ENCODE assay signal across 17 cellular contexts in genomic region chr2:220446106-220446712, GRCh38.
A peak's percentile ranks its signal among the peaks of the same experiment; 100 is the strongest.
DNase-seq lines count a peak whose midpoint lies in the region; ATAC-seq and TF ChIP-seq lines count a peak whose summit lies in the region.
"Had no signal": no experiment of that assay in that cellular context is flagged by ENCODE, and none has a peak within 500 bp of the region (broad histone marks: within the 10 kb centered on the region; RNA-seq: fewer than 3 reads in every experiment).

No MANE protein-coding gene starts in this region.

- H3K4me2 ChIP-seq in IMR-90 (ENCODE audit: low read depth, low read length): no peak overlapping the region
- no peak overlapping the region for H3K4me2 ChIP-seq in trophoblast cell (ENCODE audit: low read length)
- H3K4me2 ChIP-seq: A549, BLaER1, KMS-11 had no signal

- no peaks in the 10 kb centered on the region for H3K36me3 ChIP-seq in BE2C
- H3K36me3 ChIP-seq in IMR-90 (ENCODE audit: control insufficient read depth, insufficient read depth, low read length): no peaks in the 10 kb centered on the region
- H3K36me3 ChIP-seq in adipocyte (ENCODE audit: control insufficient read depth, insufficient read depth, low read length, severe bottlenecking): no peaks in the 10 kb centered on the region
- H3K36me3 ChIP-seq in trophoblast cell (ENCODE audit: control insufficient read depth in 1 of 2, insufficient read depth in 2 of 2, low read length in 2 of 2): no peaks in the 10 kb centered on the region
- H3K36me3 ChIP-seq: BLaER1, HAP-1 had no signal

- no peaks in the 10 kb centered on the region for H3K79me2 ChIP-seq in trophoblast cell (ENCODE audit: control insufficient read depth, insufficient read depth, low read length, poor library complexity)

- no peak overlapping the region for H2BK20ac ChIP-seq in IMR-90 (ENCODE audit: low read depth, low read length)

- H3K18ac ChIP-seq in IMR-90 (ENCODE audit: low read depth, low read length) (no peak overlapping the region), trophoblast cell (ENCODE audit: low read length) (no peak overlapping the region)

- H3K79me1 ChIP-seq in IMR-90 (ENCODE audit: low read depth in 1 of 2, low read length in 2 of 2) (no peaks in the 10 kb centered on the region), trophoblast cell (ENCODE audit: low read length) (no peaks in the 10 kb centered on the region)

- H4K8ac ChIP-seq in IMR-90 (ENCODE audit: low read depth in 2 of 2, low read length in 2 of 2) (0 out of 4 replicates have a peak overlapping the region, but pooled peaks of 1 of the 2 experiments have one; percentile 27), trophoblast cell (ENCODE audit: low read depth, low read length) (no peak overlapping the region)

- H3K36me3 Mint-ChIP-seq in CD4-positive, alpha-beta T cell (ENCODE audit: low read depth): no peaks in the 10 kb centered on the region
- H3K36me3 Mint-ChIP-seq: CD14-positive monocyte; CD8-positive, alpha-beta T cell had no signal

- H3K23ac ChIP-seq in IMR-90 (ENCODE audit: low read depth, low read length) (no peak overlapping the region), trophoblast cell (ENCODE audit: low read length) (no peak overlapping the region)

- no peak overlapping the region for H4K5ac ChIP-seq in IMR-90 (ENCODE audit: low read depth, low read length)

- H2BK15ac ChIP-seq in IMR-90 (ENCODE audit: low read depth, low read length): no peak overlapping the region

- ATAC-seq in IMR-90 (ENCODE audit: low read depth) (no peak), GM19035 (IDR thresholded peaks at IDR 0.05; ENCODE audit: unreplicated experiment) (no peak)
- ATAC-seq in CD4-positive, alpha-beta T cell (ENCODE audit: poor library complexity): no peak
- ATAC-seq: A549; CD8-positive, alpha-beta T cell had no signal

- H2AFZ ChIP-seq in IMR-90 (replicated peaks; ENCODE audit: low read length, poor library complexity): no peak overlapping the region
- no peak overlapping the region for H2AFZ ChIP-seq in trophoblast cell (ENCODE audit: insufficient read depth, low read length, poor library complexity)

- in situ Hi-C loops in IMR-90 (cut with MboI; ENCODE audit: low sequenced_read_pairs): no loop called here

- H2AK5ac ChIP-seq in IMR-90 (ENCODE audit: low read depth, low read length): no peak overlapping the region
- H2AK5ac ChIP-seq in trophoblast cell (ENCODE audit: low read length): no peak overlapping the region

- no peak overlapping the region for H4K12ac ChIP-seq in trophoblast cell (ENCODE audit: low read depth, low read length)

- H3K9ac ChIP-seq in IMR-90 (ENCODE audit: low read depth, low read length): no peak overlapping the region
- peak overlapping the region; percentile 73 for H3K9ac ChIP-seq in adipocyte (ENCODE audit: low read length)
- H3K9ac ChIP-seq in trophoblast cell (ENCODE audit: low read length): no peak overlapping the region
- H3K9ac ChIP-seq: BLaER1, KMS-11 had no signal

- H3K27ac ChIP-seq in IMR-90 (ENCODE audit: insufficient read depth, low read length) (no peak overlapping the region), trophoblast cell (ENCODE audit: low read depth, low read length) (no peak overlapping the region)
- H3K27ac ChIP-seq in CD4-positive, alpha-beta T cell (ENCODE audit: low read depth, low read length): no peak overlapping the region
- H3K27ac ChIP-seq: A549, BLaER1, KMS-11 had no signal

- H3K9me3 ChIP-seq in BE2C: no peaks in the 10 kb centered on the region
- H3K9me3 ChIP-seq in IMR-90 (ENCODE audit: control insufficient read depth, insufficient read depth, low read length): no peaks in the 10 kb centered on the region
- no peaks in the 10 kb centered on the region for H3K9me3 ChIP-seq in adipocyte (ENCODE audit: control insufficient read depth, low read length)
- no peaks in the 10 kb centered on the region for H3K9me3 ChIP-seq in trophoblast cell (ENCODE audit: insufficient read depth, low read depth, low read length)
- H3K9me3 ChIP-seq in CD4-positive, alpha-beta T cell (ENCODE audit: control insufficient read depth, low read length): no peaks in the 10 kb centered on the region
- H3K9me3 ChIP-seq: A549, BLaER1, HAP-1 had no signal

- H3K4me1 ChIP-seq in BE2C: no peaks in the 10 kb centered on the region
- H3K4me1 ChIP-seq in IMR-90 (ENCODE audit: control insufficient read depth, insufficient read depth, low read length): no peaks in the 10 kb centered on the region
- peaks cover 14% of the 10 kb centered on the region for H3K4me1 ChIP-seq in adipocyte (ENCODE audit: control insufficient read depth, insufficient read depth, low read length)
- H3K4me1 ChIP-seq in trophoblast cell (ENCODE audit: control insufficient read depth in 1 of 2, insufficient read depth in 2 of 2, low read length in 2 of 2): no peaks in the 10 kb centered on the region
- H3K4me1 ChIP-seq: A549, BLaER1, HAP-1 had no signal

- no peak overlapping the region for H3K4me3 ChIP-seq in BE2C (ENCODE audit: low read depth, low read length)
- no peak overlapping the region for H3K4me3 ChIP-seq in IMR-90 (ENCODE audit: insufficient read depth, low read depth, low read length)
- H3K4me3 ChIP-seq in adipocyte (ENCODE audit: low read length): no peak overlapping the region
- no peak overlapping the region for H3K4me3 ChIP-seq in trophoblast cell (ENCODE audit: low read depth, low read length)
- H3K4me3 ChIP-seq: A549, BLaER1, HAP-1 had no signal

- POLR2A ChIA-PET in IMR-90 (lab: Charles Lee; ENCODE audit: unreplicated experiment): no interaction called here
- POLR2A ChIA-PET in CD4-positive, alpha-beta T cell (lab: Charles Lee): no interaction called here

- TF ChIP-seq RAD21 in IMR-90 (IDR thresholded peaks at IDR 0.05; ENCODE audit: low read length): no peak

- CTCF ChIA-PET in IMR-90 (lab: Yijun Ruan, JAX): no interaction called here
- CTCF ChIA-PET in CD4-positive, alpha-beta T cell (lab: Charles Lee): interaction anchor here (1.0 kb wide), 1 partner anchor 11 kb away, joined by 3 read pairs; no protein-coding TSS in a partner anchor

- dilution Hi-C loops in IMR-90 (cut with HindIII; ENCODE audit: low sequenced_read_pairs, unreplicated experiment): no loop called here

- peak; percentile 5 for DNase-seq in BE2C
- DNase-seq in IMR-90: no peak
- DNase-seq in adipocyte (ENCODE audit: low read depth): no peak
- peak; percentile 2 to 19 for DNase-seq in trophoblast cell
- DNase-seq in DMS79 treated with DMSO at 0.1 percent for 48 hours (lab: John Stamatoyannopoulos, UW): no peak
- DNase-seq in CD4-positive, alpha-beta T cell: no peak
- no peak for DNase-seq in DMS153 treated with DMSO at 0.1 percent for 48 hours (lab: John Stamatoyannopoulos, UW; ENCODE audit: unreplicated experiment)
- DNase-seq: AML-193; Calu3; CD8-positive, alpha-beta T cell; DMS53 had no signal

- BruUV-seq in IMR-90 (replicated peaks; lab: Mats Ljungman, UMichigan): no TSS peak

- no peak for TF ChIP-seq POLR2A in IMR-90 (IDR thresholded peaks at IDR 0.05; ENCODE audit: low read depth, low read length)

- H2BK12ac ChIP-seq in trophoblast cell (ENCODE audit: low read length): no peak overlapping the region

- H3K9me3 Mint-ChIP-seq in CD4-positive, alpha-beta T cell: peaks cover 2% of the 10 kb centered on the region
- H3K9me3 Mint-ChIP-seq: CD8-positive, alpha-beta T cell had no signal

- H3K14ac ChIP-seq in IMR-90 (replicated peaks; ENCODE audit: low read depth, low read length): no peak overlapping the region
- no peak overlapping the region for H3K14ac ChIP-seq in trophoblast cell (ENCODE audit: low read length)

- H3K4ac ChIP-seq in IMR-90 (ENCODE audit: low read depth, low read length) (0 out of 2 replicates have a peak overlapping the region, but pooled peaks have one; percentile 31), trophoblast cell (ENCODE audit: low read depth, low read length) (no peak overlapping the region)

- peaks cover 3% of the 10 kb centered on the region; the same call in 1 of the 2 replicates for H3K9me1 ChIP-seq in IMR-90 (ENCODE audit: insufficient read depth, low read length)

- H2BK120ac ChIP-seq in IMR-90 (ENCODE audit: low read depth, low read length) (peak overlapping the region; percentile 2; the same call in 1 of the 2 replicates), trophoblast cell (ENCODE audit: insufficient read depth, low read length, poor library complexity) (no peak overlapping the region)

- whole genome bisulfite sequencing in IMR-90 (ENCODE audit: extremely low coverage in 2 of 2, insufficient read length in 1 of 2), 2 experiments: 85% methylated on average over 8 of the region's 8 CpGs; no CpG with 5 or more reads in 1 of the 2 experiments
- no CpG with 5 or more reads among the region's 8 CpGs for WGBS in trophoblast cell (ENCODE audit: extremely low coverage, insufficient coverage, insufficient read length)

- H3K56ac ChIP-seq in IMR-90 (ENCODE audit: extremely low read depth, insufficient read depth, low read length): no peak overlapping the region

- no peak overlapping the region for H2AK9ac ChIP-seq in IMR-90 (replicated peaks; ENCODE audit: low read depth, low read length, poor library complexity)

- no peak for TF ChIP-seq CTCF in BE2C (IDR thresholded peaks at IDR 0.05; ENCODE audit: low read depth, low read length)
- no peak for TF ChIP-seq CTCF in IMR-90 (conservative IDR thresholded peaks at IDR 0.05; ENCODE audit: low read depth, low read length)
- no peak for TF ChIP-seq CTCF in CD4-positive, alpha-beta T cell (IDR thresholded peaks at IDR 0.05)

- no peak overlapping the region for H2BK5ac ChIP-seq in IMR-90 (ENCODE audit: low read depth, low read length, poor library complexity, severe bottlenecking)
- H2BK5ac ChIP-seq in trophoblast cell (ENCODE audit: low read depth, low read length, poor library complexity): no peak overlapping the region

- no peak overlapping the region for H4K91ac ChIP-seq in IMR-90 (ENCODE audit: insufficient read depth, low read depth, low read length)
- H4K91ac ChIP-seq in trophoblast cell (ENCODE audit: low read depth, low read length): no peak overlapping the region

- no peaks in the 10 kb centered on the region for H3K4me1 Mint-ChIP-seq in CD4-positive, alpha-beta T cell (ENCODE audit: low read depth)
- H3K4me1 Mint-ChIP-seq: CD14-positive monocyte had no signal

- intact Hi-C loops in IMR-90 (cut with micrococcal nuclease): no loop called here
- intact Hi-C loops in CD4-positive, alpha-beta T cell (cut with DNase I, micrococcal nuclease): no loop called here

- no peak overlapping the region for H3K27ac Mint-ChIP-seq in CD4-positive, alpha-beta T cell
- H3K27ac Mint-ChIP-seq: CD8-positive, alpha-beta T cell had no signal

- H3K4me3 Mint-ChIP-seq in CD4-positive, alpha-beta T cell: no peak overlapping the region
- H3K4me3 Mint-ChIP-seq: CD14-positive monocyte; CD8-positive, alpha-beta T cell had no signal

- H3K27me3 Mint-ChIP-seq in CD4-positive, alpha-beta T cell: no peaks in the 10 kb centered on the region

- H3K27me3 ChIP-seq in BE2C (no peaks in the 10 kb centered on the region), IMR-90 (ENCODE audit: control insufficient read depth, insufficient read depth, low read length) (no peaks in the 10 kb centered on the region), adipocyte (replicated peaks; ENCODE audit: control insufficient read depth, insufficient read depth, low read length) (no peaks in the 10 kb centered on the region), trophoblast cell (ENCODE audit: insufficient read depth, low read length) (no peaks in the 10 kb centered on the region)
- no peaks in the 10 kb centered on the region for H3K27me3 ChIP-seq in CD4-positive, alpha-beta T cell (ENCODE audit: control insufficient read depth, insufficient read depth, low read length)
- H3K27me3 ChIP-seq: BLaER1 had no signal

- no peaks in the 10 kb centered on the region for H4K20me1 ChIP-seq in IMR-90 (ENCODE audit: insufficient read depth, low read length)
- H4K20me1 ChIP-seq: BLaER1 had no signal

Comparison
In these comparisons a context has a peak if more than half of its experiments do, and no peak if none do; other contexts are left out.
1. DNase-seq: peak in BE2C (single experiment) and trophoblast cell (2 of 2); none in IMR-90 (single experiment), adipocyte (single experiment), DMS79 treated with DMSO at 0.1 percent for 48 hours (single experiment), CD4-positive, alpha-beta T cell (0 of 10) and DMS153 treated with DMSO at 0.1 percent for 48 hours (single experiment).